10 cellular contexts compared by ENCODE assay signal in the genomic region with DNA sequence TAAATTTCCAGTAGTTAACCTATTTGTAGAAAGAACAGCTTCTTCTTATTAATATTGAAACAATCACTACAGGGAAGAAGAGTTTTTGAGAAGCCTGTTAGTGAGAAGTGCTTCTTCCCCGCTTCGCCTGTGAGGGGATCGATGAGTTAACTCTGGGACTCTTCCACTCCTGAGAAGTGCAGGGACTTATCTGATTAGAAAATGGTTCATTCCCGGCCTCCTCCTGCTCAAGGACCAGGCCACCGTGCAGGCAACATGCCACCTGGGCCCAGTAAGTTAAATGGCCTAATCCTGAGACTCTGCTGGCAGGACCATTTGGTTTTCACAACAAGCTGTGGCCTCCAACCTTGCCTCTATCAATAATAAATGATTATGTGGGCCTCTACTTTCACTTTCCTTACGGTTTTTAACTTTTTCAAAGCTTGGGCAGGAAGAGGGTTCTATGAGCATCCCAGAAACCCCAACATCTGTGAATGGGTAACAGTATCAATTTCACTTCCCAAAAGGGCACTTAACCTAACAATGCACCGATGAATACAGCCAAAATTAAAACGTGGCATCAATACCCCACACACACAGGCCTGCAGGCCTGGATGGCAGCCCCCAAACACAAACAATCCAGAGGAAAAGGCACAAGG.
DNase-seq lines count a peak whose midpoint lies in the region; ATAC-seq and TF ChIP-seq lines count a peak whose summit lies in the region.
"Had no signal": no experiment of that assay in that cellular context is flagged by ENCODE, and none has a peak within 500 bp of the region (broad histone marks: within the 10 kb centered on the region; RNA-seq: fewer than 3 reads in every experiment).

No MANE protein-coding gene starts in this region.

- no peaks in the 10 kb centered on the region for H3K36me3 Mint-ChIP-seq in stimulated activated memory B cell treated with anti-CD40 and anti-IgM and Interleukin-4, amounts not matched to agents 10 μg/mL and 1 μg/mL and 100 μg/mL, for 72 hours

- peak overlapping the region; percentile 40 for H2AFZ ChIP-seq in ACC112 (ENCODE audit: low read length, unreplicated experiment)

- H3K79me2 ChIP-seq in ACC112 (ENCODE audit: control insufficient read depth, insufficient read depth, low read length, unreplicated experiment) = no peaks in the 10 kb centered on the region

- H3K27ac Mint-ChIP-seq in stimulated activated memory B cell treated with anti-CD40 and anti-IgM and Interleukin-4, amounts not matched to agents 10 μg/mL and 1 μg/mL and 100 μg/mL, for 72 hours = no peak overlapping the region

- H3K9me3 ChIP-seq in WERI-Rb-1 (ENCODE audit: severe bottlenecking) = no peaks in the 10 kb centered on the region

- H3K27ac ChIP-seq in ACC112 (ENCODE audit: low read depth, low read length) (no peak overlapping the region), WERI-Rb-1 (no peak overlapping the region)

- H3K4me1 Mint-ChIP-seq in stimulated activated memory B cell treated with anti-CD40 and anti-IgM and Interleukin-4, amounts not matched to agents 10 μg/mL and 1 μg/mL and 100 μg/mL, for 72 hours = peaks cover 7% of the 10 kb centered on the region

- DNase-seq in WERI-Rb-1 = peak; percentile 47
- no peak for DNase-seq in stimulated activated CD8-positive, alpha-beta memory T cell treated with anti-CD3 and anti-CD28 coated beads, Interleukin-4, amount 100 ng/mL, for 48 hours
- no peak for DNase-seq in 8988T
- no peak for DNase-seq in NK-92 treated with Interleukin-12 subunit alpha and Interleukin-12 subunit beta, amount 100 ng/mL, for 24 hours (lab: John Stamatoyannopoulos, UW)
- DNase-seq: erythroblast, NCI-H446 had no signal

- no peaks in the 10 kb centered on the region for H3K4me1 ChIP-seq in ACC112 (ENCODE audit: control insufficient read depth, insufficient read depth, low read length, unreplicated experiment)

- no peaks in the 10 kb centered on the region for H3K9me3 Mint-ChIP-seq in stimulated activated memory B cell treated with anti-CD40 and anti-IgM and Interleukin-4, amounts not matched to agents 10 μg/mL and 1 μg/mL and 100 μg/mL, for 72 hours

- no peaks in the 10 kb centered on the region for H3K27me3 ChIP-seq in ACC112 (ENCODE audit: insufficient read depth, low read length)
- no peaks in the 10 kb centered on the region for H3K27me3 ChIP-seq in WERI-Rb-1 (ENCODE audit: insufficient read depth, low read depth, severe bottlenecking)

- no peaks in the 10 kb centered on the region for H3K27me3 Mint-ChIP-seq in stimulated activated memory B cell treated with anti-CD40 and anti-IgM and Interleukin-4, amounts not matched to agents 10 μg/mL and 1 μg/mL and 100 μg/mL, for 72 hours

- no peaks in the 10 kb centered on the region for H3K36me3 ChIP-seq in ACC112 (ENCODE audit: insufficient read depth, low read length)
- no peaks in the 10 kb centered on the region for H3K36me3 ChIP-seq in WERI-Rb-1

- H3K4me3 ChIP-seq in ACC112 (ENCODE audit: low read depth, low read length) = peak overlapping the region; percentile 29; the same call in 1 of the 2 replicates
- H3K4me3 ChIP-seq in WERI-Rb-1 (ENCODE audit: low read depth, low read length) = no peak overlapping the region

- H3K4me3 Mint-ChIP-seq in stimulated activated memory B cell treated with anti-CD40 and anti-IgM and Interleukin-4, amounts not matched to agents 10 μg/mL and 1 μg/mL and 100 μg/mL, for 72 hours = no peak overlapping the region

- TF ChIP-seq CTCF in WERI-Rb-1 (IDR thresholded peaks at IDR 0.05; ENCODE audit: low read depth, low read length) = no peak

- peak; percentile 49 for ATAC-seq in GM18502 (IDR thresholded peaks at IDR 0.05; ENCODE audit: poor library complexity, unreplicated experiment)
- peak; percentile 30 for ATAC-seq in HG02852 (IDR thresholded peaks at IDR 0.05; ENCODE audit: unreplicated experiment)
- no peak for ATAC-seq in stimulated activated memory B cell treated with anti-CD40 and anti-IgM and Interleukin-4, amounts not matched to agents 10 μg/mL and 1 μg/mL and 100 μg/mL, for 72 hours
